ENCODE assay signal across 22 cellular contexts in the genomic region with DNA sequence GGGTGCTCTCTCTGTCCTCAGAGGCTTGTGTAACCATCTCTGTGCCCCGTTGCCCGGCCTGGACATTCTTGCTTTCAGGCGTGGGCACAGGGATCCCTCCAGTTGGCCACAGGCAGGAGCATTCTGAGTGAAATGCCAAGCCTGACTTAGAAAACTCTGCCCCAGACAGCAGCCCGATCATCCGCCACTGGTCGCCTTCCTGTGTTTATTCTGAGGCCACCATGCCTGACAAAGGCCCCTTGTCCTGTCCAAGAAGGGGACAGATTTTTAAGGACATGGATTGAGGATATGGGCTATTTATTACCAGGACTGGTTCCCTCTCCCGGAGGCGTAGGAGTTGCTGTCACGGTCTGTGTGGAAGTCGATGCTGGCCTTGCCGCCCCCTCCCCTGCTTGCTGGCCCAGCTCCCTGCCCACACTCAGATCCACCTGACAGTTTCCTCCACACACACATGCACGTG. TPM values are rescaled to one million over a fixed set of nuclear protein-coding genes. Genes with fewer than 3 reads are reported as not detected.
DNase-seq lines count a peak whose midpoint lies in the region; ATAC-seq and TF ChIP-seq lines count a peak whose summit lies in the region.
"Had no signal": no experiment of that assay in that cellular context is flagged by ENCODE, and none has a peak within 500 bp of the region (broad histone marks: within the 10 kb centered on the region; RNA-seq: fewer than 3 reads in every experiment).

No MANE protein-coding gene starts in this region.

- no peaks in the 10 kb centered on the region for H3K36me3 ChIP-seq in HEK293 (ENCODE audit: control insufficient read depth in 2 of 2, insufficient read depth in 1 of 2, low read length in 2 of 2)
- H3K36me3 ChIP-seq in gastrocnemius medialis, result no peaks in the 10 kb centered on the region
- H3K36me3 ChIP-seq: thoracic aorta, uterus had no signal

- CTCF ChIA-PET in HEK293 (lab: Yijun Ruan, JAX), result interaction anchor here (2.4 kb wide), 1 partner anchor 14 kb away, joined by 15 read pairs; no protein-coding TSS in a partner anchor
- CTCF ChIA-PET in T-cell (lab: Charles Lee), result interaction anchor here in 1 of 2 donors (1.3 kb wide), 1 partner anchor 15 kb away, joined by 3 read pairs; no protein-coding TSS in a partner anchor

- in situ Hi-C loops in gastrocnemius medialis (cut with MboI; ENCODE audit: low sequenced_read_pairs in 4 of 4), result no loop called here

- TF ChIP-seq POLR2A in gastrocnemius medialis (IDR thresholded peaks at IDR 0.05), result no peak

- H3K4me1 Mint-ChIP-seq in mesothelial cell of epicardium (peaks cover 19% of the 10 kb centered on the region), T-cell (no peaks in the 10 kb centered on the region)
- H3K4me1 Mint-ChIP-seq: CD14-positive monocyte, naive B cell had no signal

- H3K9me3 ChIP-seq in HEK293 (ENCODE audit: control insufficient read depth, insufficient read depth, low read depth, low read length) (no peaks in the 10 kb centered on the region), gastrocnemius medialis (no peaks in the 10 kb centered on the region)
- H3K9me3 ChIP-seq: SK-N-SH, thoracic aorta, uterus had no signal

- H3K27ac Mint-ChIP-seq in mesothelial cell of epicardium (peak overlapping the region; percentile 30), T-cell (no peak overlapping the region)
- H3K27ac Mint-ChIP-seq: activated naive CD8-positive, alpha-beta T cell; CD14-positive monocyte; stimulated activated naive B cell treated with anti-CD40 and anti-IgM and Interleukin-4, amounts not matched to agents 10 μg/mL and 1 μg/mL and 100 μg/mL, for 72 hours; T-helper 17 cell had no signal

- no peaks in the 10 kb centered on the region for H3K9me3 Mint-ChIP-seq in mesothelial cell of epicardium
- H3K9me3 Mint-ChIP-seq in T-cell, result no peaks in the 10 kb centered on the region
- H3K9me3 Mint-ChIP-seq: naive B cell; stimulated activated naive B cell treated with anti-CD40 and anti-IgM and Interleukin-4, amounts not matched to agents 10 μg/mL and 1 μg/mL and 100 μg/mL, for 72 hours had no signal

- H3K36me3 Mint-ChIP-seq in mesothelial cell of epicardium (no peaks in the 10 kb centered on the region), T-cell (no peaks in the 10 kb centered on the region)
- H3K36me3 Mint-ChIP-seq: activated naive CD8-positive, alpha-beta T cell; CD14-positive monocyte; naive B cell; stimulated activated naive B cell treated with anti-CD40 and anti-IgM and Interleukin-4, amounts not matched to agents 10 μg/mL and 1 μg/mL and 100 μg/mL, for 72 hours had no signal

- TF ChIP-seq CTCF in HEK293 (tag by site-specific recombination; IDR thresholded peaks at IDR 0.05) (no peak), dorsolateral prefrontal cortex (IDR thresholded peaks at IDR 0.05 in 54 of 56, conservative IDR thresholded peaks at IDR 0.05 in 2 of 56; ENCODE audit: low read depth in 1 of 56, partially characterized antibody in 56 of 56) (no peak), mesothelial cell of epicardium (IDR thresholded peaks at IDR 0.05; ENCODE audit: unreplicated experiment) (no peak), gastrocnemius medialis (IDR thresholded peaks at IDR 0.05 in 4 of 5, conservative IDR thresholded peaks at IDR 0.05 in 1 of 5) (no peak), coronary artery (IDR thresholded peaks at IDR 0.05) (no peak)

- H3K4me3 ChIP-seq in HEK293 (ENCODE audit: low read depth, low read length) (no peak overlapping the region), dorsolateral prefrontal cortex (no peak overlapping the region), gastrocnemius medialis (no peak overlapping the region), coronary artery (no peak overlapping the region)
- H3K4me3 ChIP-seq: thoracic aorta, uterus had no signal

- POLR2A ChIA-PET in HEK293 (lab: Yijun Ruan, JAX), result no interaction called here
- POLR2A ChIA-PET in T-cell (lab: Charles Lee), result no interaction called here

- no peaks in the 10 kb centered on the region for H3K27me3 Mint-ChIP-seq in mesothelial cell of epicardium (ENCODE audit: low read depth)
- peaks cover 3 to 9% of the 10 kb centered on the region in 2 donors for H3K27me3 Mint-ChIP-seq in T-cell
- H3K27me3 Mint-ChIP-seq: activated naive CD8-positive, alpha-beta T cell had no signal

- ATAC-seq in gastrocnemius medialis (peak; percentile 18 to 52), T-cell (replicated peaks in 1 of 4) (no peak)
- ATAC-seq: sciatic nerve; stimulated activated naive B cell treated with anti-CD40 and anti-IgM and Interleukin-4, amounts not matched to agents 10 μg/mL and 1 μg/mL and 100 μg/mL, for 72 hours; T-helper 17 cell had no signal

- intact Hi-C loops in dorsolateral prefrontal cortex (cut with DNase I), result no loop called here
- intact Hi-C loops in gastrocnemius medialis (cut with DNase I; ENCODE audit: low total_unique reads), result no loop called here

- H3K4me1 ChIP-seq in HEK293 (ENCODE audit: control insufficient read depth, insufficient read depth, low read length) (no peaks in the 10 kb centered on the region), gastrocnemius medialis (peaks cover 25 to 39% of the 10 kb centered on the region in 2 donors)

- no peaks in the 10 kb centered on the region for H3K27me3 ChIP-seq in dorsolateral prefrontal cortex
- H3K27me3 ChIP-seq in gastrocnemius medialis, result no peaks in the 10 kb centered on the region
- H3K27me3 ChIP-seq: uterus had no signal

- DNase-seq in dorsolateral prefrontal cortex (no peak), mesothelial cell of epicardium (ENCODE audit: low spot score in 2 of 2, unreplicated experiment in 2 of 2) (no peak), gastrocnemius medialis (no peak), NCI-H2171 treated with DMSO at 0.1 percent for 48 hours (lab: John Stamatoyannopoulos, UW) (no peak), coronary artery (ENCODE audit: low spot score) (no peak), T-cell (no peak)
- DNase-seq: activated T-cell treated with anti-CD3 and anti-CD28 coated beads for 4 hours; Karpas-422; kidney; mesendoderm; naive B cell; NCI-H1436; SK-N-SH; stimulated activated naive B cell treated with anti-CD40 and anti-IgM and Interleukin-4, amounts not matched to agents 10 μg/mL and 1 μg/mL and 100 μg/mL, for 72 hours; T-helper 17 cell; uterus had no signal

- H3K4me3 Mint-ChIP-seq in mesothelial cell of epicardium (no peak overlapping the region), T-cell (no peak overlapping the region)
- H3K4me3 Mint-ChIP-seq: activated naive CD8-positive, alpha-beta T cell; CD14-positive monocyte; naive B cell; stimulated activated naive B cell treated with anti-CD40 and anti-IgM and Interleukin-4, amounts not matched to agents 10 μg/mL and 1 μg/mL and 100 μg/mL, for 72 hours; T-helper 17 cell had no signal

- no peak overlapping the region for H3K27ac ChIP-seq in HEK293 (ENCODE audit: extremely low read depth, low read depth, low read length)
- peak overlapping the region in 43 of 59 donors; percentile 8 to 82 (median 54) for H3K27ac ChIP-seq in dorsolateral prefrontal cortex
- H3K27ac ChIP-seq in gastrocnemius medialis, result peak overlapping the region; percentile 57 to 80 (median 74)
- H3K27ac ChIP-seq in coronary artery, result no peak overlapping the region
- H3K27ac ChIP-seq: HL-60, thoracic aorta had no signal

TF ChIP-seq in HEK293, 187 proteins besides CTCF, POLR2A, EP300 and RAD21:
- TF ChIP-seq ZFHX2 (tag by site-specific recombination; conservative IDR thresholded peaks at IDR 0.05), result peak; percentile 90
- TF ChIP-seq, protein P1, sequence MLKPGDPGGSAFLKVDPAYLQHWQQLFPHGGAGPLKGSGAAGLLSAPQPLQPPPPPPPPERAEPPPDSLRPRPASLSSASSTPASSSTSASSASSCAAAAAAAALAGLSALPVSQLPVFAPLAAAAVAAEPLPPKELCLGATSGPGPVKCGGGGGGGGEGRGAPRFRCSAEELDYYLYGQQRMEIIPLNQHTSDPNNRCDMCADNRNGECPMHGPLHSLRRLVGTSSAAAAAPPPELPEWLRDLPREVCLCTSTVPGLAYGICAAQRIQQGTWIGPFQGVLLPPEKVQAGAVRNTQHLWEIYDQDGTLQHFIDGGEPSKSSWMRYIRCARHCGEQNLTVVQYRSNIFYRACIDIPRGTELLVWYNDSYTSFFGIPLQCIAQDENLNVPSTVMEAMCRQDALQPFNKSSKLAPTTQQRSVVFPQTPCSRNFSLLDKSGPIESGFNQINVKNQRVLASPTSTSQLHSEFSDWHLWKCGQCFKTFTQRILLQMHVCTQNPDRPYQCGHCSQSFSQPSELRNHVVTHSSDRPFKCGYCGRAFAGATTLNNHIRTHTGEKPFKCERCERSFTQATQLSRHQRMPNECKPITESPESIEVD (tag by site-specific recombination; IDR thresholded peaks at IDR 0.05), result no peak
- TF ChIP-seq EGR2 (tag by site-specific recombination; IDR thresholded peaks at IDR 0.05; ENCODE audit: low read depth), result peak; percentile 94

RNA-seq across cellular contexts. Expression of a gene that starts 54.3 kb away (rescaled TPM):
- total RNA-seq in dorsolateral prefrontal cortex (100 to 1,000 TPM in 119 of 120 experiments, 10 to 100 TPM in 1; 94.6 to 335 (median 260) TPM), mesothelial cell of epicardium (26.7 to 32.4 TPM (median 28.5 TPM) in 3 replicates), gastrocnemius medialis (1 to 10 TPM; 3.4 to 6.7 (median 5.3) TPM), T-cell (100 to 1,000 TPM; 501 to 684 (median 547) TPM)

Comparison
In these comparisons a context has a peak if more than half of its experiments do, and no peak if none do; other contexts are left out.
1. H3K27ac ChIP-seq: peak in dorsolateral prefrontal cortex (43 of 59) and gastrocnemius medialis (4 of 4); none in HEK293 (single experiment) and coronary artery (0 of 2).
2. ATAC-seq: peak in gastrocnemius medialis (2 of 2); none in T-cell (0 of 4).